ENCODE assay signal across 8 cellular contexts in genomic region chrX:154886069-154886788, GRCh38. TPM values are rescaled to one million over a fixed set of nuclear protein-coding genes. Genes with fewer than 3 reads are reported as not detected.
A peak's percentile ranks its signal among the peaks of the same experiment; 100 is the strongest.
DNase-seq lines count a peak whose midpoint lies in the region; ATAC-seq and TF ChIP-seq lines count a peak whose summit lies in the region.
"Not testable (repeated sequence)": the region's sequence is repeated elsewhere in the genome, so short reads cannot be mapped to it uniquely, and the experiment has no call there.

TSS of gene F8A1 (plus strand) at chrX:154886355. CDS start at chrX:154886375, 20 bp downstream.

- TF ChIP-seq CTCF in PC-3 (conservative IDR thresholded peaks at IDR 0.05; ENCODE audit: low read depth, low read length); dorsolateral prefrontal cortex (IDR thresholded peaks at IDR 0.05 in 54 of 56, conservative IDR thresholded peaks at IDR 0.05 in 2 of 56; ENCODE audit: low read depth in 1 of 56, partially characterized antibody in 56 of 56): not testable (repeated sequence)

- not testable (repeated sequence) for H3K79me2 ChIP-seq in PC-3 (ENCODE audit: low read length)

- ATAC-seq in GM21367 (IDR thresholded peaks at IDR 0.05; ENCODE audit: unreplicated experiment) (peak; percentile 72), HG03039 (IDR thresholded peaks at IDR 0.05; ENCODE audit: unreplicated experiment) (peak; percentile 78), PC-3 (peak; percentile 70)
- peak; percentile 78 for ATAC-seq in naive thymus-derived CD4-positive, alpha-beta T cell

- not testable (repeated sequence) for H3K27me3 Mint-ChIP-seq in CD8-positive, alpha-beta memory T cell; naive thymus-derived CD4-positive, alpha-beta T cell

- not testable (repeated sequence) for BruUV-seq in PC-3 (replicated peaks; lab: Mats Ljungman, UMichigan)

- H3K4me2 ChIP-seq in PC-3 (ENCODE audit: low read length) = peak within 1 kb of the TSS; percentile 81; the same call in 1 of the 2 replicates

- not testable (repeated sequence) for H3K9me2 ChIP-seq in PC-3 (replicated peaks; ENCODE audit: low read length)

- H3K27ac ChIP-seq in CD8-positive, alpha-beta memory T cell (ENCODE audit: low read depth, low read length); PC-3 (ENCODE audit: low read length); dorsolateral prefrontal cortex; naive thymus-derived CD4-positive, alpha-beta T cell (ENCODE audit: low read depth, low read length): not testable (repeated sequence)

- not testable (repeated sequence) for H3K27ac Mint-ChIP-seq in CD8-positive, alpha-beta memory T cell; naive thymus-derived CD4-positive, alpha-beta T cell

- H3K4me3 Mint-ChIP-seq in CD8-positive, alpha-beta memory T cell = peak within 1 kb of the TSS in 1 of 7 donors; percentile 11
- H3K4me3 Mint-ChIP-seq in naive thymus-derived CD4-positive, alpha-beta T cell = peak within 1 kb of the TSS in 2 of 10 donors; percentile 23 to 64

- not testable (repeated sequence) for H3K36me3 ChIP-seq in CD8-positive, alpha-beta memory T cell (ENCODE audit: insufficient read depth, low read length); PC-3 (ENCODE audit: low read depth, low read length); naive thymus-derived CD4-positive, alpha-beta T cell (ENCODE audit: control insufficient read depth in 2 of 3, insufficient read depth in 3 of 3, low read length in 3 of 3)

- not testable (repeated sequence) for H3K36me3 Mint-ChIP-seq in CD8-positive, alpha-beta memory T cell; naive thymus-derived CD4-positive, alpha-beta T cell

- not testable (repeated sequence) for H4K20me1 ChIP-seq in PC-3 (ENCODE audit: low read length)

- H3K9me3 Mint-ChIP-seq in CD8-positive, alpha-beta memory T cell; naive thymus-derived CD4-positive, alpha-beta T cell: not testable (repeated sequence)

- DNase-seq in CD8-positive, alpha-beta memory T cell = peak in 3 of 5 donors; percentile 4 to 50 (median 11)
- DNase-seq in PC-3, dorsolateral prefrontal cortex: not testable (repeated sequence)
- DNase-seq in activated T-cell treated with anti-CD3 and anti-CD28 coated beads for 24 hours (ENCODE audit: low read depth) = peak; percentile 20
- DNase-seq in naive thymus-derived CD4-positive, alpha-beta T cell = peak in 4 of 9 donors; percentile 1 to 36 (median 18)
- DNase-seq in stimulated activated CD8-positive, alpha-beta memory T cell treated with anti-CD3 and anti-CD28 coated beads, Interleukin-15, amount 100 ng/mL, for 48 hours (ENCODE audit: low read depth in 2 of 2) = peak; percentile 18 to 37

- H3K4me1 Mint-ChIP-seq in CD8-positive, alpha-beta memory T cell = peaks cover 6 to 12% (median 11%) of the 10 kb centered on the region in 3 donors
- H3K4me1 Mint-ChIP-seq in naive thymus-derived CD4-positive, alpha-beta T cell = peaks cover 2 to 12% (median 11%) of the 10 kb centered on the region in 7 donors

- H3K9ac ChIP-seq in PC-3 (ENCODE audit: low read length) = not testable (repeated sequence)

- POLR2A ChIA-PET in CD8-positive, alpha-beta memory T cell (lab: Charles Lee); PC-3 (lab: Charles Lee; ENCODE audit: unreplicated experiment); naive thymus-derived CD4-positive, alpha-beta T cell (lab: Charles Lee): not testable (repeated sequence)

- H2AFZ ChIP-seq in PC-3 (ENCODE audit: low read length) = not testable (repeated sequence)

- H3F3A ChIP-seq in PC-3 (ENCODE audit: low read length, unreplicated experiment) = not testable (repeated sequence)

- CTCF ChIA-PET in CD8-positive, alpha-beta memory T cell (lab: Charles Lee); PC-3 (lab: Charles Lee); naive thymus-derived CD4-positive, alpha-beta T cell (lab: Charles Lee): not testable (repeated sequence)

- H3K9me3 ChIP-seq in CD8-positive, alpha-beta memory T cell (ENCODE audit: low read length); PC-3 (ENCODE audit: low read length); naive thymus-derived CD4-positive, alpha-beta T cell (ENCODE audit: control insufficient read depth in 2 of 3, low read length in 3 of 3): not testable (repeated sequence)

- intact Hi-C loops in PC-3 (cut with micrococcal nuclease); dorsolateral prefrontal cortex (cut with DNase I); naive thymus-derived CD4-positive, alpha-beta T cell (cut with micrococcal nuclease): not testable (repeated sequence)

- H3K4me3 ChIP-seq in CD8-positive, alpha-beta memory T cell (ENCODE audit: low read length); naive thymus-derived CD4-positive, alpha-beta T cell (ENCODE audit: low read length): not testable (repeated sequence)
- H3K4me3 ChIP-seq in PC-3 (ENCODE audit: low read length) (peak within 1 kb of the TSS; percentile 58; the same call in 1 of the 2 replicates), dorsolateral prefrontal cortex (peak within 1 kb of the TSS in 8 of 59 donors; percentile 27 to 45 (median 33))

- H3K27me3 ChIP-seq in CD8-positive, alpha-beta memory T cell (ENCODE audit: insufficient read depth, low read length, poor library complexity, severe bottlenecking); PC-3 (ENCODE audit: low read length); dorsolateral prefrontal cortex; naive thymus-derived CD4-positive, alpha-beta T cell (ENCODE audit: control insufficient read depth in 2 of 2, insufficient read depth in 2 of 2, low read length in 2 of 2): not testable (repeated sequence)

- not testable (repeated sequence) for H3K4me1 ChIP-seq in CD8-positive, alpha-beta memory T cell (ENCODE audit: insufficient read depth, low read length); PC-3 (ENCODE audit: insufficient read depth, low read length); naive thymus-derived CD4-positive, alpha-beta T cell (ENCODE audit: control insufficient read depth in 2 of 2, insufficient read depth in 2 of 2, low read length in 2 of 2)

RNA-seq across cellular contexts. Expression of gene F8A1, which starts in this region (rescaled TPM):
- 10 to 100 TPM; 45.2 to 48.0 TPM for total RNA-seq in CD8-positive, alpha-beta memory T cell
- polyA plus RNA-seq in CD8-positive, alpha-beta memory T cell = 83.7 TPM
- total RNA-seq in PC-3 (2014; rRNA removed) = 13.6 and 16.8 TPM in 2 replicates
- total RNA-seq in dorsolateral prefrontal cortex = 10 to 100 TPM in 118 of 120 experiments, 1 to 10 TPM in 2; 7.6 to 58.9 (median 37.2) TPM
- 10 to 100 TPM; 16.8 to 49.9 (median 29.1) TPM for total RNA-seq in naive thymus-derived CD4-positive, alpha-beta T cell
- 10 to 100 TPM; 21.3 to 77.7 TPM for polyA plus RNA-seq in naive thymus-derived CD4-positive, alpha-beta T cell
